ENCODE assay signal across 22 cellular contexts in genomic region chrX:133594156-133594555, GRCh38.
"Had no signal": no experiment of that assay in that cellular context is flagged by ENCODE, and none has a peak within 500 bp of the region (broad histone marks: within the 10 kb centered on the region; RNA-seq: fewer than 3 reads in every experiment).

No MANE protein-coding gene starts in this region.

- DNase-seq: activated B cell treated with CpG ODN at 0.5 μM for 24 hours; activated CD4-positive, alpha-beta T cell treated with anti-CD3 and anti-CD28 coated beads for 48 hours; activated CD8-positive, alpha-beta T cell treated with anti-CD3 and anti-CD28 coated beads for 36 hours; activated naive CD4-positive, alpha-beta T cell; activated naive CD8-positive, alpha-beta T cell treated with anti-CD3 and anti-CD28 coated beads for 36 hours; activated T-cell treated with anti-CD3 and anti-CD28 coated beads, Interleukin-2, amount 50 U/mL, for 1 hour; amniotic stem cell; body of pancreas; caudate nucleus; colonic mucosa; endodermal cell; immature natural killer cell; left cardiac atrium; occipital lobe; posterior cingulate gyrus; right cardiac atrium; T-cell; uterus had no signal

- H3K4me3 ChIP-seq: body of pancreas, colonic mucosa, gastroesophageal sphincter, skin epidermis, tibial nerve, uterus had no signal

- H3K4me1 ChIP-seq: body of pancreas, colonic mucosa, gastroesophageal sphincter, tibial nerve, uterus had no signal

- ATAC-seq: activated CD8-positive, alpha-beta T cell treated with anti-CD3 and anti-CD28 coated beads for 36 hours; activated T-helper 17 cell treated with anti-CD3 and anti-CD28 coated beads, Interleukin-2, amount 50 U/mL, for 72 hours; body of pancreas; gastroesophageal sphincter; left cardiac atrium; right cardiac atrium; T-cell had no signal

- H3K27ac ChIP-seq: body of pancreas, colonic mucosa, gastroesophageal sphincter, skin epidermis, tibial nerve, uterus had no signal

- H3K27me3 ChIP-seq: body of pancreas, colonic mucosa, gastroesophageal sphincter, uterus had no signal

- H3K36me3 ChIP-seq: colonic mucosa, gastroesophageal sphincter, tibial nerve, uterus had no signal

- H3K9me3 ChIP-seq: body of pancreas, colonic mucosa, gastroesophageal sphincter, tibial nerve, uterus had no signal
